In genomic region chr2:220120004-220120403, GRCh38 we compare ENCODE assay signal across 35 cellular contexts.
"Had no signal": no experiment of that assay in that cellular context is flagged by ENCODE, and none has a peak within 500 bp of the region (broad histone marks: within the 10 kb centered on the region; RNA-seq: fewer than 3 reads in every experiment).

No MANE protein-coding gene starts in this region.

- H3K4me3 Mint-ChIP-seq: activated B cell treated with CpG ODN at 0.5 μM for 24 hours; activated CD8-positive, alpha-beta memory T cell treated with anti-CD3 and anti-CD28 coated beads, Interleukin-2, amount 10 ng/mL, durations not matched to agents 7 days and 5 days; activated CD8-positive, alpha-beta T cell treated with anti-CD3 and anti-CD28 coated beads, Interleukin-2, amount 10 ng/mL, durations not matched to agents 7 days and 5 days; activated naive CD8-positive, alpha-beta T cell; activated T-cell treated with anti-CD3 and anti-CD28 coated beads, Interleukin-2, amount 50 U/mL, for 72 hours; T-helper 17 cell; T-helper 2 cell treated with Interferon-gamma antibody and Interleukin-4, amounts not matched to agents 5 μg/mL and 100 μg/mL, for 36 hours had no signal

- H3K27me3 Mint-ChIP-seq: activated B cell treated with CpG ODN at 0.5 μM for 24 hours; activated CD8-positive, alpha-beta memory T cell treated with anti-CD3 and anti-CD28 coated beads, Interleukin-2, amount 10 ng/mL, durations not matched to agents 7 days and 5 days; activated naive CD8-positive, alpha-beta T cell; T-helper 17 cell had no signal

- FAIRE-seq: endometrium, endothelial cell of umbilical vein had no signal

- H3K27me3 ChIP-seq: adrenal gland, body of pancreas, cardiac muscle cell, colonic mucosa had no signal

- ATAC-seq: activated CD4-positive, CD25-positive, alpha-beta regulatory T cell treated with anti-CD3 and anti-CD28 coated beads, Interleukin-2, amount 50 U/mL, for 24 hours; activated CD8-positive, alpha-beta memory T cell treated with anti-CD3 and anti-CD28 coated beads, Interleukin-2, amount 10 ng/mL, durations not matched to agents 7 days and 5 days; activated CD8-positive, alpha-beta T cell treated with anti-CD3 and anti-CD28 coated beads, Interleukin-2, amount 10 ng/mL, durations not matched to agents 7 days and 5 days; activated T-cell treated with anti-CD3 and anti-CD28 coated beads, Interleukin-2, amount 50 U/mL, for 72 hours; body of pancreas; esophagus mucosa; gastroesophageal sphincter; T-helper 17 cell had no signal

- H3K4me1 Mint-ChIP-seq: activated B cell treated with CpG ODN at 0.5 μM for 24 hours; activated CD8-positive, alpha-beta memory T cell treated with anti-CD3 and anti-CD28 coated beads, Interleukin-2, amount 10 ng/mL, durations not matched to agents 7 days and 5 days; T-helper 17 cell had no signal

- H3K4me1 ChIP-seq: adrenal gland, body of pancreas, colonic mucosa, gastroesophageal sphincter had no signal

- H3K9me3 ChIP-seq: adrenal gland, body of pancreas, colonic mucosa had no signal

- H3K36me3 ChIP-seq: adrenal gland, cardiac muscle cell, colonic mucosa, gastroesophageal sphincter, WERI-Rb-1 had no signal

- H3K4me3 ChIP-seq: adrenal gland, body of pancreas, cardiac muscle cell, colonic mucosa, gastroesophageal sphincter had no signal

- H3K27ac ChIP-seq: adrenal gland, body of pancreas, cardiac muscle cell, colonic mucosa, gastroesophageal sphincter, WERI-Rb-1 had no signal

- H3K9me3 Mint-ChIP-seq: T-helper 2 cell treated with Interferon-gamma antibody and Interleukin-4, amounts not matched to agents 5 μg/mL and 100 μg/mL, for 36 hours had no signal

- H3K27ac Mint-ChIP-seq: activated B cell treated with CpG ODN at 0.5 μM for 24 hours; activated CD8-positive, alpha-beta memory T cell treated with anti-CD3 and anti-CD28 coated beads, Interleukin-2, amount 10 ng/mL, durations not matched to agents 7 days and 5 days; activated CD8-positive, alpha-beta T cell treated with anti-CD3 and anti-CD28 coated beads, Interleukin-2, amount 10 ng/mL, durations not matched to agents 7 days and 5 days; activated naive CD8-positive, alpha-beta T cell; activated T-cell treated with anti-CD3 and anti-CD28 coated beads, Interleukin-2, amount 50 U/mL, for 72 hours; T-helper 17 cell; T-helper 2 cell treated with Interferon-gamma antibody and Interleukin-4, amounts not matched to agents 5 μg/mL and 100 μg/mL, for 36 hours had no signal

- H3K36me3 Mint-ChIP-seq: activated CD8-positive, alpha-beta memory T cell treated with anti-CD3 and anti-CD28 coated beads, Interleukin-2, amount 10 ng/mL, durations not matched to agents 7 days and 5 days; activated naive CD8-positive, alpha-beta T cell had no signal

- DNase-seq: activated B cell treated with CpG ODN at 0.5 μM for 24 hours; activated CD4-positive, alpha-beta T cell treated with anti-CD3 and anti-CD28 coated beads for 48 hours; activated CD4-positive, alpha-beta T cell treated with anti-CD3 and anti-CD28 coated beads, Interleukin-2, amount 50 U/mL, for 1 hour; activated CD4-positive, alpha-beta T cell treated with anti-CD3 and anti-CD28 coated beads, Interleukin-2, amount 50 U/mL, for 48 hours; activated CD8-positive, alpha-beta memory T cell treated with anti-CD3 and anti-CD28 coated beads, Interleukin-2, amount 10 ng/mL, durations not matched to agents 7 days and 5 days; activated CD8-positive, alpha-beta memory T cell treated with anti-CD3 and anti-CD28 coated beads, Interleukin-2, amount 50 U/mL, for 4 hours; activated CD8-positive, alpha-beta T cell treated with anti-CD3 and anti-CD28 coated beads, Interleukin-2, amount 10 ng/mL, durations not matched to agents 7 days and 5 days; activated effector memory CD4-positive, alpha-beta T cell treated with Interleukin-2 at 50 U/mL for 16 hours; activated gamma-delta T cell treated with Interleukin-2 at 50 U/mL for 16 hours; activated naive CD4-positive, alpha-beta T cell treated with anti-CD3 and anti-CD28 coated beads, Interleukin-2, amount 50 U/mL, for 16 hours; activated naive CD4-positive, alpha-beta T cell treated with Interleukin-2 at 50 U/mL for 16 hours; activated T-cell treated with anti-CD3 and anti-CD28 coated beads, Interleukin-2, amount 50 U/mL, for 1 hour; activated T-cell treated with anti-CD3 and anti-CD28 coated beads, Interleukin-2, amount 50 U/mL, for 72 hours; adrenal gland; amygdala; aorta; body of pancreas; central memory CD4-positive, alpha-beta T cell; cerebellar nuclear complex; colonic mucosa; effector CD8-positive, alpha-beta T cell; foreskin melanocyte; head of caudate nucleus; T-helper 1 cell; T-helper 17 cell; T1000; WERI-Rb-1 had no signal
